In genomic region chr14:100589760-100590469, GRCh38 we compare ENCODE assay signal across 25 cellular contexts. TPM values are rescaled to one million over a fixed set of nuclear protein-coding genes. Genes with fewer than 3 reads are reported as not detected.
A peak's percentile ranks its signal among the peaks of the same experiment; 100 is the strongest.
DNase-seq lines count a peak whose midpoint lies in the region; ATAC-seq and TF ChIP-seq lines count a peak whose summit lies in the region.
"Had no signal": no experiment of that assay in that cellular context is flagged by ENCODE, and none has a peak within 500 bp of the region (broad histone marks: within the 10 kb centered on the region; RNA-seq: fewer than 3 reads in every experiment).

No MANE protein-coding gene starts in this region.

- TF ChIP-seq CTCF in HEK293 (tag by site-specific recombination; IDR thresholded peaks at IDR 0.05) (no peak), chondrocyte (IDR thresholded peaks at IDR 0.05) (no peak), osteoblast (IDR thresholded peaks at IDR 0.05; ENCODE audit: extremely low read depth, low read depth, low read length) (no peak)

- no peaks in the 10 kb centered on the region for H4K20me1 ChIP-seq in osteoblast (ENCODE audit: insufficient read depth, low read length)

- H3K4me1 Mint-ChIP-seq in activated naive CD8-positive, alpha-beta T cell treated with anti-CD3 and anti-CD28 coated beads, Interleukin-2, amount 10 ng/mL, durations not matched to agents 7 days and 5 days = peaks cover 6% of the 10 kb centered on the region
- H3K4me1 Mint-ChIP-seq in activated naive CD8-positive, alpha-beta T cell treated with anti-CD3 and anti-CD28 coated beads for 36 hours = no peaks in the 10 kb centered on the region
- H3K4me1 Mint-ChIP-seq in chondrocyte (ENCODE audit: low read depth) = peaks cover 11% of the 10 kb centered on the region

- no peaks in the 10 kb centered on the region for H3K36me3 Mint-ChIP-seq in activated naive CD8-positive, alpha-beta T cell treated with anti-CD3 and anti-CD28 coated beads, Interleukin-2, amount 10 ng/mL, durations not matched to agents 7 days and 5 days
- H3K36me3 Mint-ChIP-seq in activated naive CD8-positive, alpha-beta T cell treated with anti-CD3 and anti-CD28 coated beads for 36 hours = no peaks in the 10 kb centered on the region
- no peaks in the 10 kb centered on the region for H3K36me3 Mint-ChIP-seq in chondrocyte (ENCODE audit: low read depth)
- H3K36me3 Mint-ChIP-seq: mesothelial cell of epicardium; naive thymus-derived CD4-positive, alpha-beta T cell had no signal

- H3K4me3 Mint-ChIP-seq in activated naive CD8-positive, alpha-beta T cell treated with anti-CD3 and anti-CD28 coated beads, Interleukin-2, amount 10 ng/mL, durations not matched to agents 7 days and 5 days = no peak overlapping the region
- no peak overlapping the region for H3K4me3 Mint-ChIP-seq in activated naive CD8-positive, alpha-beta T cell treated with anti-CD3 and anti-CD28 coated beads for 36 hours
- no peak overlapping the region for H3K4me3 Mint-ChIP-seq in chondrocyte (ENCODE audit: unreplicated experiment)
- H3K4me3 Mint-ChIP-seq: activated CD4-positive, alpha-beta T cell treated with anti-CD3 and anti-CD28 coated beads, Interleukin-2, amount 10 ng/mL, durations not matched to agents 7 days and 5 days; activated T-helper 1 cell treated with anti-CD3 and anti-CD28 coated beads, Interleukin-12 subunit alpha, Interleukin-12 subunit beta, Interleukin-2, Interleukin-4 antibody, amounts not matched to agents 30 ng/mL and 10 ng/mL and 1 ng/mL, durations not matched to agents 14 hours and 24 hours and 36 hours; mesothelial cell of epicardium; stimulated activated naive CD8-positive, alpha-beta T cell treated with anti-CD3 and anti-CD28 coated beads, Interleukin-15, Interleukin-2, amounts not matched to agents 100 ng/mL and 50 ng/mL, for 24 hours had no signal

- H3K4me1 ChIP-seq in HEK293 (ENCODE audit: control insufficient read depth, insufficient read depth, low read length) = no peaks in the 10 kb centered on the region
- no peaks in the 10 kb centered on the region for H3K4me1 ChIP-seq in osteoblast (ENCODE audit: insufficient read depth, low read length)
- H3K4me1 ChIP-seq: uterus had no signal

- no peaks in the 10 kb centered on the region for H3K79me2 ChIP-seq in osteoblast (ENCODE audit: insufficient read depth, low read length)

- POLR2A ChIA-PET in activated naive CD8-positive, alpha-beta T cell treated with anti-CD3 and anti-CD28 coated beads, Interleukin-2, amount 10 ng/mL, durations not matched to agents 7 days and 5 days (lab: Charles Lee) = no interaction called here
- POLR2A ChIA-PET in HEK293 (lab: Yijun Ruan, JAX) = no interaction called here

- DNase-seq in activated naive CD8-positive, alpha-beta T cell treated with anti-CD3 and anti-CD28 coated beads, Interleukin-2, amount 10 ng/mL, durations not matched to agents 7 days and 5 days = peak; percentile 7
- DNase-seq in activated naive CD8-positive, alpha-beta T cell treated with anti-CD3 and anti-CD28 coated beads for 36 hours = no peak
- DNase-seq in chondrocyte (ENCODE audit: low spot score) (peak; percentile 33), osteoblast (ENCODE audit: insufficient read length, low spot score, missing footprints) (peak; percentile 81), HuH-7.5 (ENCODE audit: low spot score) (no peak)
- DNase-seq: activated CD4-positive, alpha-beta T cell treated with anti-CD3 and anti-CD28 coated beads, Interleukin-2, amount 10 ng/mL, durations not matched to agents 7 days and 5 days; naive thymus-derived CD4-positive, alpha-beta T cell; NCI-H1417 treated with DMSO at 0.1 percent for 48 hours; NK-92 treated with Interleukin-12 subunit alpha and Interleukin-12 subunit beta, amount 100 ng/mL, for 24 hours; PC-3; SHP77 treated with DMSO at 0.1 percent for 48 hours; T1000 had no signal

- no peak overlapping the region for H2AFZ ChIP-seq in osteoblast (ENCODE audit: low read length)

- H3K36me3 ChIP-seq in HEK293 (ENCODE audit: control insufficient read depth in 2 of 2, insufficient read depth in 1 of 2, low read length in 2 of 2) (no peaks in the 10 kb centered on the region), osteoblast (ENCODE audit: insufficient read depth, low read length) (no peaks in the 10 kb centered on the region)
- H3K36me3 ChIP-seq: gastroesophageal sphincter, thoracic aorta, uterus, WERI-Rb-1 had no signal

- TF ChIP-seq POLR2A in GM18505 (IDR thresholded peaks at IDR 0.05; ENCODE audit: borderline replicate concordance, extremely low read depth, insufficient read depth, insufficient read length) = no peak

- H3K27me3 ChIP-seq in osteoblast (ENCODE audit: insufficient read depth, low read length) = peaks cover 35% of the 10 kb centered on the region
- H3K27me3 ChIP-seq: uterus had no signal

- no peak for ATAC-seq in activated naive CD8-positive, alpha-beta T cell treated with anti-CD3 and anti-CD28 coated beads, Interleukin-2, amount 10 ng/mL, durations not matched to agents 7 days and 5 days (ENCODE audit: low read depth)
- ATAC-seq in GM19452 (IDR thresholded peaks at IDR 0.05; ENCODE audit: unreplicated experiment) (no peak), GM18505 (IDR thresholded peaks at IDR 0.05; ENCODE audit: unreplicated experiment) (no peak)
- ATAC-seq: gastroesophageal sphincter; left lobe of liver; naive thymus-derived CD4-positive, alpha-beta T cell; PC-3 had no signal

- no peak overlapping the region for H3K27ac Mint-ChIP-seq in activated naive CD8-positive, alpha-beta T cell treated with anti-CD3 and anti-CD28 coated beads, Interleukin-2, amount 10 ng/mL, durations not matched to agents 7 days and 5 days
- no peak overlapping the region for H3K27ac Mint-ChIP-seq in activated naive CD8-positive, alpha-beta T cell treated with anti-CD3 and anti-CD28 coated beads for 36 hours
- H3K27ac Mint-ChIP-seq in chondrocyte (ENCODE audit: unreplicated experiment) = no peak overlapping the region
- H3K27ac Mint-ChIP-seq: activated CD4-positive, alpha-beta T cell treated with anti-CD3 and anti-CD28 coated beads, Interleukin-2, amount 10 ng/mL, durations not matched to agents 7 days and 5 days; activated T-helper 1 cell treated with anti-CD3 and anti-CD28 coated beads, Interleukin-12 subunit alpha, Interleukin-12 subunit beta, Interleukin-2, Interleukin-4 antibody, amounts not matched to agents 30 ng/mL and 10 ng/mL and 1 ng/mL, durations not matched to agents 14 hours and 24 hours and 36 hours; mesothelial cell of epicardium; naive thymus-derived CD4-positive, alpha-beta T cell; stimulated activated naive CD8-positive, alpha-beta T cell treated with anti-CD3 and anti-CD28 coated beads, Interleukin-15, Interleukin-2, amounts not matched to agents 100 ng/mL and 50 ng/mL, for 24 hours had no signal

- no peak overlapping the region for H3K27ac ChIP-seq in HEK293 (ENCODE audit: extremely low read depth, low read depth, low read length)
- H3K27ac ChIP-seq in osteoblast (ENCODE audit: low read depth, low read length) = no peak overlapping the region
- H3K27ac ChIP-seq: C4-2B, gastroesophageal sphincter, thoracic aorta, uterus, WERI-Rb-1 had no signal

- no peaks in the 10 kb centered on the region for H3K9me3 Mint-ChIP-seq in activated naive CD8-positive, alpha-beta T cell treated with anti-CD3 and anti-CD28 coated beads, Interleukin-2, amount 10 ng/mL, durations not matched to agents 7 days and 5 days
- H3K9me3 Mint-ChIP-seq in activated naive CD8-positive, alpha-beta T cell treated with anti-CD3 and anti-CD28 coated beads for 36 hours = no peaks in the 10 kb centered on the region
- no peaks in the 10 kb centered on the region for H3K9me3 Mint-ChIP-seq in chondrocyte (ENCODE audit: low read depth)
- H3K9me3 Mint-ChIP-seq: activated CD4-positive, alpha-beta T cell treated with anti-CD3 and anti-CD28 coated beads, Interleukin-2, amount 10 ng/mL, durations not matched to agents 7 days and 5 days; activated T-helper 1 cell treated with anti-CD3 and anti-CD28 coated beads, Interleukin-12 subunit alpha, Interleukin-12 subunit beta, Interleukin-2, Interleukin-4 antibody, amounts not matched to agents 30 ng/mL and 10 ng/mL and 1 ng/mL, durations not matched to agents 14 hours and 24 hours and 36 hours; mesothelial cell of epicardium; naive thymus-derived CD4-positive, alpha-beta T cell; stimulated activated naive CD8-positive, alpha-beta T cell treated with anti-CD3 and anti-CD28 coated beads, Interleukin-15, Interleukin-2, amounts not matched to agents 100 ng/mL and 50 ng/mL, for 24 hours had no signal

- H3K4me3 ChIP-seq in HEK293 (ENCODE audit: low read depth, low read length) = no peak overlapping the region
- no peak overlapping the region for H3K4me3 ChIP-seq in osteoblast (ENCODE audit: insufficient read depth, low read length)
- H3K4me3 ChIP-seq: dorsolateral prefrontal cortex, gastroesophageal sphincter, thoracic aorta, uterus had no signal

- H3K9me3 ChIP-seq in HEK293 (ENCODE audit: control insufficient read depth, insufficient read depth, low read depth, low read length) (no peaks in the 10 kb centered on the region), osteoblast (ENCODE audit: low read depth, low read length) (no peaks in the 10 kb centered on the region)
- H3K9me3 ChIP-seq: gastroesophageal sphincter, thoracic aorta, uterus had no signal

- peaks cover 20% of the 10 kb centered on the region for H3K27me3 Mint-ChIP-seq in activated naive CD8-positive, alpha-beta T cell treated with anti-CD3 and anti-CD28 coated beads, Interleukin-2, amount 10 ng/mL, durations not matched to agents 7 days and 5 days
- H3K27me3 Mint-ChIP-seq in activated naive CD8-positive, alpha-beta T cell treated with anti-CD3 and anti-CD28 coated beads for 36 hours = peaks cover 20% of the 10 kb centered on the region
- H3K27me3 Mint-ChIP-seq in chondrocyte (ENCODE audit: low read depth) = peaks cover 19% of the 10 kb centered on the region

- CTCF ChIA-PET in HEK293 (lab: Yijun Ruan, JAX) = no interaction called here

- H3K4me2 ChIP-seq in osteoblast (ENCODE audit: insufficient read depth, low read length) = no peak overlapping the region

TF ChIP-seq in HEK293, 187 proteins besides CTCF, POLR2A, EP300 and RAD21:
- TF ChIP-seq SCRT2 (tag by site-specific recombination; IDR thresholded peaks at IDR 0.05) = peak; percentile 79
- no peak for TF ChIP-seq ZNF624 (tag by site-specific recombination; IDR thresholded peaks at IDR 0.05)
- 0 out of 2 replicates have a peak, but pooled peaks have one; percentile 35 for TF ChIP-seq SCRT1 (tag by site-specific recombination; IDR thresholded peaks at IDR 0.05; ENCODE audit: borderline replicate concordance)
TF ChIP-seq in HEK293: peak in this region for 2.

RNA-seq across cellular contexts. Expression of gene BEGAIN, which starts 2.7 kb away (rescaled TPM):
- 1 to 10 TPM; 1.5 to 2.3 TPM for total RNA-seq in activated naive CD8-positive, alpha-beta T cell treated with anti-CD3 and anti-CD28 coated beads, Interleukin-2, amount 10 ng/mL, durations not matched to agents 7 days and 5 days
- 1 to 10 TPM; 5.9 to 6.6 TPM for total RNA-seq in activated naive CD8-positive, alpha-beta T cell treated with anti-CD3 and anti-CD28 coated beads for 36 hours
- 5.1 to 6.5 TPM (median 6.5 TPM) in 3 replicates for total RNA-seq in chondrocyte
- total RNA-seq in osteoblast = 1.1 TPM in 1 of 2 replicates, not detected in the other

Comparison
In these comparisons a context has a peak if more than half of its experiments do, and no peak if none do; other contexts are left out.
1. DNase-seq: peak in activated naive CD8-positive, alpha-beta T cell treated with anti-CD3 and anti-CD28 coated beads, Interleukin-2, amount 10 ng/mL, durations not matched to agents 7 days and 5 days (single experiment), chondrocyte (single experiment) and osteoblast (single experiment); none in activated naive CD8-positive, alpha-beta T cell treated with anti-CD3 and anti-CD28 coated beads for 36 hours (single experiment) and HuH-7.5 (single experiment).